In genomic region chr13:94232161-94232560, GRCh38 we compare ENCODE assay signal across 21 cellular contexts.
A peak's percentile ranks its signal among the peaks of the same experiment; 100 is the strongest.
DNase-seq lines count a peak whose midpoint lies in the region; ATAC-seq, FAIRE-seq and TF ChIP-seq lines count a peak whose summit lies in the region.
"Had no signal": no experiment of that assay in that cellular context is flagged by ENCODE, and none has a peak within 500 bp of the region (broad histone marks: within the 10 kb centered on the region; RNA-seq: fewer than 3 reads in every experiment).

No MANE protein-coding gene starts in this region.

- DNase-seq in H9 = no peak
- DNase-seq in RPMI7951 (ENCODE audit: low read depth) = peak; percentile 3
- DNase-seq in keratinocyte (ENCODE audit: low read depth, low spot score) = no peak
- no peak for DNase-seq in osteocyte (ENCODE audit: extremely low spot score, unreplicated experiment)
- DNase-seq in GM23338 (ENCODE audit: low spot score) = no peak
- DNase-seq: C1 segment of cervical spinal cord; Calu3; CD4-positive, alpha-beta T cell; DMS153; DMS79 treated with DMSO at 0.1 percent for 48 hours; EL; GOT3; HCEC 1CT; HFFc6 had no signal

- no peaks in the 10 kb centered on the region for H3K36me3 ChIP-seq in keratinocyte (ENCODE audit: control insufficient read depth in 2 of 2, extremely low read depth in 1 of 2, insufficient read depth in 2 of 2, low read length in 2 of 2)
- no peaks in the 10 kb centered on the region for H3K36me3 ChIP-seq in GM23338 (ENCODE audit: insufficient read depth)

- no peak overlapping the region for H2BK120ac ChIP-seq in H9 (ENCODE audit: low read depth, low read length, poor library complexity, severe bottlenecking)

- dilution Hi-C loops in keratinocyte (cut with MboI; ENCODE audit: extremely low pct_ligation_motif_present, low sequenced_read_pairs) = no loop called here

- H2BK12ac ChIP-seq in H9 (ENCODE audit: insufficient read length, low read depth, low read length) = no peak overlapping the region

- no peaks in the 10 kb centered on the region for H3K9me1 ChIP-seq in keratinocyte (ENCODE audit: control insufficient read depth, extremely low read depth, insufficient read depth, low read length)

- 0 out of 2 replicates have a peak overlapping the region, but pooled peaks have one; percentile 89 for H2BK15ac ChIP-seq in H9 (ENCODE audit: low read depth, low read length)

- no peaks in the 10 kb centered on the region for H3K27me3 Mint-ChIP-seq in H9 (ENCODE audit: low read depth)
- no peaks in the 10 kb centered on the region for H3K27me3 Mint-ChIP-seq in osteocyte (ENCODE audit: unreplicated experiment)
- H3K27me3 Mint-ChIP-seq in GM23338 (ENCODE audit: insufficient read depth, low read depth, poor library complexity) = no peaks in the 10 kb centered on the region
- H3K27me3 Mint-ChIP-seq: B cell; CD4-positive, alpha-beta T cell; IgD-negative memory B cell had no signal

- H3T11ph ChIP-seq in H9 (ENCODE audit: low read length) = no peak overlapping the region

- no peaks in the 10 kb centered on the region for H4K20me1 ChIP-seq in H9 (ENCODE audit: control insufficient read depth, insufficient read depth, insufficient read length)
- H4K20me1 ChIP-seq in keratinocyte (ENCODE audit: control insufficient read depth, extremely low read depth, insufficient read depth, low read length) = no peaks in the 10 kb centered on the region
- no peaks in the 10 kb centered on the region for H4K20me1 ChIP-seq in GM23338 (replicated peaks; ENCODE audit: insufficient read depth)

- H3K27ac Mint-ChIP-seq in H9 (no peak overlapping the region), osteocyte (ENCODE audit: unreplicated experiment) (peak overlapping the region; percentile 52), GM23338 (no peak overlapping the region)
- H3K27ac Mint-ChIP-seq: B cell; CD4-positive, alpha-beta T cell; HFFc6; IgD-negative memory B cell had no signal

- no CpG with 5 or more reads among the region's 6 CpGs for WGBS in H9 (ENCODE audit: extremely low coverage, insufficient read length, low lambda C conversion rate)

- no peaks in the 10 kb centered on the region for H3K36me3 Mint-ChIP-seq in H9 (ENCODE audit: insufficient read depth in 1 of 3, low read depth in 3 of 3)
- peaks cover 10% of the 10 kb centered on the region for H3K36me3 Mint-ChIP-seq in osteocyte (ENCODE audit: unreplicated experiment)
- H3K36me3 Mint-ChIP-seq in GM23338 (ENCODE audit: low read depth) = no peaks in the 10 kb centered on the region; the same call in 2 of the 3 replicates
- H3K36me3 Mint-ChIP-seq: IgD-negative memory B cell had no signal

- H3K4ac ChIP-seq in H9 (ENCODE audit: low read depth, low read length) = no peak overlapping the region

- H2AK5ac ChIP-seq in H9 (ENCODE audit: insufficient read length, low read length) = no peak overlapping the region

- H3K14ac ChIP-seq in H9 (ENCODE audit: insufficient read depth, low read length) = no peak overlapping the region

- H3K27me3 ChIP-seq in H9 (ENCODE audit: insufficient read depth, low read length) = no peaks in the 10 kb centered on the region
- no peaks in the 10 kb centered on the region for H3K27me3 ChIP-seq in keratinocyte (ENCODE audit: control insufficient read depth, extremely low read depth, insufficient read depth, low read length)
- H3K27me3 ChIP-seq in GM23338 (ENCODE audit: insufficient read depth) = no peaks in the 10 kb centered on the region

- no peak overlapping the region for H3K4me3 ChIP-seq in keratinocyte (ENCODE audit: control insufficient read depth in 2 of 3, extremely low read depth in 1 of 3, insufficient read depth in 2 of 3, low read depth in 1 of 3, low read length in 3 of 3)
- H3K4me3 ChIP-seq in GM23338 = no peak overlapping the region

- H3K9me3 Mint-ChIP-seq in H9 (no peaks in the 10 kb centered on the region), osteocyte (ENCODE audit: unreplicated experiment) (peaks cover 14% of the 10 kb centered on the region), GM23338 (no peaks in the 10 kb centered on the region)
- H3K9me3 Mint-ChIP-seq: CD4-positive, alpha-beta T cell; HFFc6 had no signal

- H3K4me2 ChIP-seq in H9 (ENCODE audit: insufficient read depth, insufficient read length, low read length) (no peak overlapping the region), keratinocyte (ENCODE audit: control insufficient read depth, extremely low read depth, insufficient read depth, low read depth, low read length) (no peak overlapping the region), GM23338 (no peak overlapping the region)

- H2BK5ac ChIP-seq in H9 (ENCODE audit: insufficient read length, low read length) = no peak overlapping the region

- no peak overlapping the region; a peak in 1 of 5 replicates for H3K4me3 Mint-ChIP-seq in H9
- no peak overlapping the region for H3K4me3 Mint-ChIP-seq in osteocyte (ENCODE audit: unreplicated experiment)
- H3K4me3 Mint-ChIP-seq in GM23338 = no peak overlapping the region
- H3K4me3 Mint-ChIP-seq: B cell; CD4-positive, alpha-beta T cell; HFFc6; IgD-negative memory B cell had no signal

- H3K79me2 ChIP-seq in H9 (ENCODE audit: insufficient read depth, low read length) (no peaks in the 10 kb centered on the region), keratinocyte (ENCODE audit: control insufficient read depth, insufficient read depth, low read length) (no peaks in the 10 kb centered on the region), GM23338 (replicated peaks; ENCODE audit: insufficient read depth) (no peaks in the 10 kb centered on the region)

- H4K5ac ChIP-seq in H9 (ENCODE audit: insufficient read length, low read depth, low read length) = no peak overlapping the region

- no peak overlapping the region for H3K56ac ChIP-seq in H9 (ENCODE audit: insufficient read length, low read depth, low read length)

- H2AFZ ChIP-seq in H9 (ENCODE audit: low read length) (no peak overlapping the region), keratinocyte (ENCODE audit: control insufficient read depth, low read length) (peak overlapping the region; percentile 37), GM23338 (no peak overlapping the region)

- no peak overlapping the region for H4K91ac ChIP-seq in H9 (ENCODE audit: insufficient read length, low read depth, low read length)

- H3K4me1 Mint-ChIP-seq in H9 = peaks cover 3 to 4% of the 10 kb centered on the region in 2 experiments
- H3K4me1 Mint-ChIP-seq in osteocyte (ENCODE audit: unreplicated experiment) = peaks cover 73% of the 10 kb centered on the region
- peaks cover 7% of the 10 kb centered on the region; the same call in 2 of the 3 replicates for H3K4me1 Mint-ChIP-seq in GM23338

- no peaks in the 10 kb centered on the region for H3F3A ChIP-seq in GM23338 (replicated peaks; ENCODE audit: low read depth)

- H4K8ac ChIP-seq in H9 (replicated peaks; ENCODE audit: insufficient read length, low read depth, low read length) = no peak overlapping the region

- H3K79me1 ChIP-seq in H9 (ENCODE audit: insufficient read depth, low read depth, low read length, poor library complexity, severe bottlenecking) = no peaks in the 10 kb centered on the region

- H3K23me2 ChIP-seq in H9 (ENCODE audit: insufficient read length, low read depth, low read length, poor library complexity, severe bottlenecking) = no peaks in the 10 kb centered on the region

- no peak for FAIRE-seq in keratinocyte (lab: Jason Lieb, UNC)
- FAIRE-seq: A204.1, G401.6, GM12891 had no signal

- no peak overlapping the region for H3K27ac ChIP-seq in H9 (ENCODE audit: insufficient read length, low read depth, low read length)
- H3K27ac ChIP-seq in keratinocyte (ENCODE audit: control insufficient read depth, insufficient read depth, low read length) = no peak overlapping the region
- H3K27ac ChIP-seq in GM23338 (ENCODE audit: low read depth) = no peak overlapping the region

- no peak for TF ChIP-seq CTCF in H9 (conservative IDR thresholded peaks at IDR 0.05)
- TF ChIP-seq CTCF in keratinocyte (optimal IDR thresholded peaks at IDR 0.05 in 1 of 3, IDR thresholded peaks at IDR 0.05 in 1 of 3, conservative IDR thresholded peaks at IDR 0.05 in 1 of 3; ENCODE audit: extremely low read depth in 1 of 3, insufficient read depth in 2 of 3, low read length in 3 of 3) = no peak
- no peak for TF ChIP-seq CTCF in osteocyte (IDR thresholded peaks at IDR 0.05)
- no peak for TF ChIP-seq CTCF in GM23338 (conservative IDR thresholded peaks at IDR 0.05; ENCODE audit: low read depth in 2 of 2)

- no peaks in the 10 kb centered on the region for H3K9me3 ChIP-seq in H9 (ENCODE audit: control insufficient read depth, low read depth, low read length)
- no peaks in the 10 kb centered on the region for H3K9me3 ChIP-seq in keratinocyte (ENCODE audit: control insufficient read depth, low read depth, low read length)

- H3K9me2 ChIP-seq in GM23338 (ENCODE audit: insufficient read depth) = 0 out of 2 replicates have a peak, but pooled peaks cover 5% of the 10 kb centered on the region

- H3K9ac ChIP-seq in H9 (ENCODE audit: extremely low read depth, insufficient read length, low read length) (no peak overlapping the region), keratinocyte (ENCODE audit: control insufficient read depth, extremely low read depth, insufficient read depth, low read length) (no peak overlapping the region)

- no peaks in the 10 kb centered on the region for H3K4me1 ChIP-seq in H9 (ENCODE audit: insufficient read depth, low read length)
- no peaks in the 10 kb centered on the region for H3K4me1 ChIP-seq in keratinocyte (ENCODE audit: control insufficient read depth, extremely low read depth, insufficient read depth, low read length)
- no peaks in the 10 kb centered on the region for H3K4me1 ChIP-seq in GM23338 (ENCODE audit: insufficient read depth)

- ATAC-seq in HG03571 (IDR thresholded peaks at IDR 0.05; ENCODE audit: unreplicated experiment) (no peak), GM23338 (no peak), HG02885 (IDR thresholded peaks at IDR 0.05; ENCODE audit: poor library complexity, unreplicated experiment) (no peak)

- H3K18ac ChIP-seq in H9 (ENCODE audit: insufficient read length, low read depth, low read length) = no peak overlapping the region

- no peak overlapping the region for H3K23ac ChIP-seq in H9 (ENCODE audit: insufficient read length, low read depth, low read length)

- H2BK20ac ChIP-seq in H9 (ENCODE audit: low read depth, low read length, poor library complexity, severe bottlenecking) = no peak overlapping the region

TF ChIP-seq in GM23338, 12 proteins besides CTCF, POLR2A, EP300 and RAD21 (continues in another document):
- TF ChIP-seq ZNF114 (CRISPR knock-in tag; IDR thresholded peaks at IDR 0.05) (no peak), CREB1 (CRISPR knock-in tag; IDR thresholded peaks at IDR 0.05; ENCODE audit: low read depth) (no peak), ZNF331 (CRISPR knock-in tag; IDR thresholded peaks at IDR 0.05; ENCODE audit: low read depth) (no peak)
